13 cellular contexts compared by ENCODE assay signal in genomic region chr21:42161957-42162681, GRCh38. TPM values are rescaled to one million over a fixed set of nuclear protein-coding genes. Genes with fewer than 3 reads are reported as not detected.
DNase-seq lines count a peak whose midpoint lies in the region; ATAC-seq, FAIRE-seq and TF ChIP-seq lines count a peak whose summit lies in the region.
"Had no signal": no experiment of that assay in that cellular context is flagged by ENCODE, and none has a peak within 500 bp of the region (broad histone marks: within the 10 kb centered on the region; RNA-seq: fewer than 3 reads in every experiment).

No MANE protein-coding gene starts in this region.

- POLR2A ChIA-PET in HepG2 (lab: Yijun Ruan, JAX) = no interaction called here

- intact Hi-C loops in HepG2 (cut with micrococcal nuclease; ENCODE audit: unreplicated experiment) (no loop called here), right lobe of liver (cut with DNase I) (no loop called here), vagina (cut with DNase I) (no loop called here)

- H3K4me2 ChIP-seq in HepG2 (ENCODE audit: low read depth, low read length) = no peak overlapping the region

- no peaks in the 10 kb centered on the region for H3K27me3 Mint-ChIP-seq in activated T-cell treated with anti-CD3 and anti-CD28 coated beads, Interleukin-2, amount 50 U/mL, for 24 hours
- peaks cover 11% of the 10 kb centered on the region for H3K27me3 Mint-ChIP-seq in memory B cell

- H3K4me3 ChIP-seq in HepG2 (replicated peaks in 1 of 3; ENCODE audit: insufficient read depth in 1 of 3, low read depth in 2 of 3, low read length in 3 of 3) (no peak overlapping the region), right lobe of liver (no peak overlapping the region), vagina (no peak overlapping the region)
- H3K4me3 ChIP-seq: heart left ventricle, mucosa of descending colon, SJSA1 had no signal

- no peak overlapping the region for H2AFZ ChIP-seq in HepG2 (ENCODE audit: low read length)

- H3K9me3 ChIP-seq in HepG2 (ENCODE audit: low read length) = no peaks in the 10 kb centered on the region
- no peaks in the 10 kb centered on the region for H3K9me3 ChIP-seq in right lobe of liver
- H3K9me3 ChIP-seq in vagina = no peaks in the 10 kb centered on the region
- H3K9me3 ChIP-seq: heart left ventricle, mucosa of descending colon, SJSA1 had no signal

- no peaks in the 10 kb centered on the region for H3K9me3 Mint-ChIP-seq in activated T-cell treated with anti-CD3 and anti-CD28 coated beads, Interleukin-2, amount 50 U/mL, for 24 hours
- no peaks in the 10 kb centered on the region for H3K9me3 Mint-ChIP-seq in memory B cell
- H3K9me3 Mint-ChIP-seq: IgD-negative memory B cell had no signal

- no peak for ATAC-seq in HepG2
- ATAC-seq in right lobe of liver = no peak
- no peak for ATAC-seq in memory B cell (ENCODE audit: low read depth)
- ATAC-seq in HG02884 (IDR thresholded peaks at IDR 0.05; ENCODE audit: unreplicated experiment) = no peak
- ATAC-seq in HG03469 (IDR thresholded peaks at IDR 0.05; ENCODE audit: unreplicated experiment) = no peak
- ATAC-seq: heart left ventricle, mucosa of descending colon had no signal

- H3K36me3 ChIP-seq in HepG2 (replicated peaks in 1 of 2; ENCODE audit: control insufficient read depth in 1 of 2, insufficient read depth in 2 of 2, low read length in 2 of 2) = no peaks in the 10 kb centered on the region
- H3K36me3 ChIP-seq in right lobe of liver = no peaks in the 10 kb centered on the region
- no peaks in the 10 kb centered on the region for H3K36me3 ChIP-seq in vagina
- H3K36me3 ChIP-seq: heart left ventricle, SJSA1 had no signal

- CTCF ChIA-PET in HepG2 (lab: Yijun Ruan, JAX; ENCODE audit: low intra/inter-chr PET ratio, low total read pairs) = no interaction called here

- BruUV-seq in HepG2 (replicated peaks; lab: Mats Ljungman, UMichigan) = no TSS peak

- H3K27ac Mint-ChIP-seq in activated T-cell treated with anti-CD3 and anti-CD28 coated beads, Interleukin-2, amount 50 U/mL, for 24 hours = peak overlapping the region; percentile 45
- peak overlapping the region; percentile 70 for H3K27ac Mint-ChIP-seq in memory B cell

- no peaks in the 10 kb centered on the region for H3K36me3 Mint-ChIP-seq in activated T-cell treated with anti-CD3 and anti-CD28 coated beads, Interleukin-2, amount 50 U/mL, for 24 hours (ENCODE audit: low read depth)
- H3K36me3 Mint-ChIP-seq in memory B cell = no peaks in the 10 kb centered on the region
- H3K36me3 Mint-ChIP-seq: IgD-negative memory B cell had no signal

- WGBS in HepG2 (ENCODE audit: low lambda C conversion rate) = 38% methylated on average over 15 of the region's 15 CpGs
- 58% methylated on average over 14 of the region's 15 CpGs for WGBS in right lobe of liver (ENCODE audit: insufficient coverage, low coverage, low lambda C conversion rate, missing lambda C conversion rate)

- H3K27ac ChIP-seq in HepG2 (ENCODE audit: extremely low read length, insufficient read depth, low read length) (no peak overlapping the region), right lobe of liver (no peak overlapping the region), vagina (no peak overlapping the region)
- H3K27ac ChIP-seq: C4-2B, heart left ventricle, SJSA1 had no signal

- no peak overlapping the region for H3K4me3 Mint-ChIP-seq in activated T-cell treated with anti-CD3 and anti-CD28 coated beads, Interleukin-2, amount 50 U/mL, for 24 hours
- H3K4me3 Mint-ChIP-seq in memory B cell = no peak overlapping the region
- H3K4me3 Mint-ChIP-seq: IgD-negative memory B cell had no signal

- DNase-seq in HepG2 (ENCODE audit: low spot score) = no peak
- DNase-seq in right lobe of liver = no peak
- DNase-seq in activated T-cell treated with anti-CD3 and anti-CD28 coated beads, Interleukin-2, amount 50 U/mL, for 24 hours = no peak
- no peak for DNase-seq in memory B cell (ENCODE audit: low spot score in 2 of 2)
- DNase-seq in vagina (ENCODE audit: extremely low spot score in 2 of 2) = peak; percentile 62 to 82
- no peak for DNase-seq in OCI-M1 (lab: John Stamatoyannopoulos, UW)

- no peak for FAIRE-seq in HepG2 (lab: Jason Lieb, UNC)

- TF ChIP-seq CTCF in HepG2 (CRISPR knock-in tag; IDR thresholded peaks at IDR 0.05) (no peak), right lobe of liver (IDR thresholded peaks at IDR 0.05) (no peak), vagina (IDR thresholded peaks at IDR 0.05) (no peak)

- H3K9ac ChIP-seq in HepG2 (ENCODE audit: insufficient read depth, low read depth, low read length) = no peak overlapping the region

- H3K4me1 ChIP-seq in HepG2 (ENCODE audit: insufficient read depth, low read length) (0 out of 2 replicates have a peak, but pooled peaks cover 7% of the 10 kb centered on the region), right lobe of liver (no peaks in the 10 kb centered on the region), vagina (no peaks in the 10 kb centered on the region)

- in situ Hi-C loops in HepG2 (cut with HindIII; ENCODE audit: extremely low pct_ligation_motif_present, low pct_unique_long_range_greater_than_20kb) = no loop called here

- H4K20me1 ChIP-seq in HepG2 (ENCODE audit: insufficient read depth, low read length) = no peaks in the 10 kb centered on the region

- H3K79me2 ChIP-seq in HepG2 (ENCODE audit: insufficient read depth, low read length) = no peaks in the 10 kb centered on the region

- TF ChIP-seq POLR2A in HepG2 (IDR thresholded peaks at IDR 0.05; ENCODE audit: insufficient read depth in 1 of 2, low read depth in 2 of 2, low read length in 2 of 2) (no peak), right lobe of liver (IDR thresholded peaks at IDR 0.05) (no peak), vagina (IDR thresholded peaks at IDR 0.05) (no peak)

- H3K27me3 ChIP-seq in HepG2 (ENCODE audit: control insufficient read depth in 1 of 2, insufficient read depth in 2 of 2, low read length in 2 of 2) (peaks cover 0 to 3% of the 10 kb centered on the region in 2 experiments; a peak in 2 of 5 replicates), right lobe of liver (no peaks in the 10 kb centered on the region), vagina (no peaks in the 10 kb centered on the region)
- H3K27me3 ChIP-seq: SJSA1 had no signal

- no peak for TF ChIP-seq EP300 in HepG2 (IDR thresholded peaks at IDR 0.05; ENCODE audit: low read depth in 2 of 2, low read length in 2 of 2)
- no peak for TF ChIP-seq EP300 in HepG2 (CRISPR knock-in tag; IDR thresholded peaks at IDR 0.05; ENCODE audit: borderline replicate concordance)

- H3K4me1 Mint-ChIP-seq in activated T-cell treated with anti-CD3 and anti-CD28 coated beads, Interleukin-2, amount 50 U/mL, for 24 hours (ENCODE audit: low read depth) = peaks cover 27% of the 10 kb centered on the region
- H3K4me1 Mint-ChIP-seq in memory B cell = peaks cover 25% of the 10 kb centered on the region

- no peak for TF ChIP-seq RAD21 in HepG2 (CRISPR knock-in tag; IDR thresholded peaks at IDR 0.05)

TF ChIP-seq in HepG2, 621 proteins besides CTCF, POLR2A, EP300 and RAD21:
- TF ChIP-seq ELF4 (CRISPR knock-in tag; IDR thresholded peaks at IDR 0.05; ENCODE audit: borderline replicate concordance) (no peak), ZSCAN25 (CRISPR knock-in tag; IDR thresholded peaks at IDR 0.05) (0 out of 2 replicates have a peak, but pooled peaks have one; percentile 39)
TF ChIP-seq in HepG2: peak in this region for 1.

RNA-seq across cellular contexts. Expression of gene ABCG1, which starts 56.8 kb away (rescaled TPM):
- not detected in 2 replicates for total RNA-seq in HepG2 (2016; rRNA removed; fragmentation: Illumina TruSeq; extraction: Trizol)
- not detected in 2 replicates for total RNA-seq in HepG2 (2016; cell fraction: cytosol; rRNA removed; fragmentation: Illumina TruSeq; extraction: Trizol; ENCODE audit: low read depth)
- not detected in 2 replicates for total RNA-seq in HepG2 (2016; cell fraction: insoluble cytoplasmic fraction; rRNA removed; fragmentation: Illumina TruSeq; extraction: Trizol)
- total RNA-seq in HepG2 (2016; cell fraction: membrane; rRNA removed; fragmentation: Illumina TruSeq; extraction: Trizol) = not detected in 2 replicates
- not detected in 2 replicates for total RNA-seq in HepG2 (2016; cell fraction: nucleus; rRNA removed; fragmentation: Illumina TruSeq; extraction: Trizol)
- polyA plus RNA-seq in HepG2 (2011; rRNA removed) = 0.04 and 0.10 TPM in 2 replicates
- polyA plus RNA-seq in HepG2 (2011; cell fraction: cytosol; rRNA removed) = 0.08 TPM in 2 replicates
- polyA plus RNA-seq in HepG2 (2011; cell fraction: nucleus; rRNA removed) = 0.06 and 0.12 TPM in 2 replicates
- 0.09 TPM in 1 of 2 replicates, not detected in the other for polyA plus RNA-seq in HepG2 (2012)
- polyA plus RNA-seq in HepG2 (2016; cell fraction: cytosol; fragmentation: Illumina TruSeq; extraction: Trizol; ENCODE audit: low read depth) = not detected in 2 replicates
- polyA plus RNA-seq in HepG2 (2016; cell fraction: insoluble cytoplasmic fraction; fragmentation: Illumina TruSeq; extraction: Trizol; ENCODE audit: low read depth) = not detected in 2 replicates
- polyA plus RNA-seq in HepG2 (2016; cell fraction: membrane; fragmentation: Illumina TruSeq; extraction: Trizol; ENCODE audit: low read depth) = not detected in 2 replicates
- not detected in 2 replicates for polyA plus RNA-seq in HepG2 (2016; cell fraction: nucleus; fragmentation: Illumina TruSeq; extraction: Trizol; ENCODE audit: insufficient read depth, low read depth)
- 0.10 and 7.4 TPM in 2 replicates for polyA minus RNA-seq in HepG2 (2011; rRNA and poly(A)+ RNA removed; ENCODE audit: low replicate concordance)
- polyA minus RNA-seq in HepG2 (2011; cell fraction: cytosol; rRNA and poly(A)+ RNA removed) = 0.97 TPM in 1 of 2 replicates, not detected in the other
- not detected in 2 replicates for polyA minus RNA-seq in HepG2 (2011; cell fraction: nucleus; rRNA and poly(A)+ RNA removed)
- 1 to 10 TPM; 3.3 to 9.8 (median 4.8) TPM for total RNA-seq in right lobe of liver
- 18.7 TPM for total RNA-seq in vagina

Comparison
In these comparisons a context has a peak if more than half of its experiments do, and no peak if none do; other contexts are left out.
1. DNase-seq: peak in vagina (2 of 2); none in HepG2 (single experiment), right lobe of liver (0 of 3), activated T-cell treated with anti-CD3 and anti-CD28 coated beads, Interleukin-2, amount 50 U/mL, for 24 hours (single experiment), memory B cell (0 of 2) and OCI-M1 (single experiment).